23 cellular contexts compared by ENCODE assay signal in genomic region chr9:23630488-23630887, GRCh38.
DNase-seq lines count a peak whose midpoint lies in the region; ATAC-seq, FAIRE-seq and TF ChIP-seq lines count a peak whose summit lies in the region.
"Had no signal": no experiment of that assay in that cellular context is flagged by ENCODE, and none has a peak within 500 bp of the region (broad histone marks: within the 10 kb centered on the region; RNA-seq: fewer than 3 reads in every experiment).

No MANE protein-coding gene starts in this region.

- H3K4me2 ChIP-seq in mammary epithelial cell (ENCODE audit: insufficient read depth, low read depth, low read length) = no peak overlapping the region
- H3K4me2 ChIP-seq: BLaER1, GM23338 had no signal

- H3K9me3 Mint-ChIP-seq in MCF 10A (ENCODE audit: unreplicated experiment) (no peaks in the 10 kb centered on the region), glutamatergic neuron (ENCODE audit: unreplicated experiment) (peaks cover 27% of the 10 kb centered on the region)

- H3K4me1 Mint-ChIP-seq in MCF 10A (ENCODE audit: insufficient read depth, unreplicated experiment) (no peaks in the 10 kb centered on the region), glutamatergic neuron (ENCODE audit: low read depth, unreplicated experiment) (peaks cover 16% of the 10 kb centered on the region)
- H3K4me1 Mint-ChIP-seq: B cell; CD4-positive, CD25-positive, alpha-beta regulatory T cell; GM23338 had no signal

- H3K9me3 ChIP-seq in mammary epithelial cell (replicated peaks; ENCODE audit: insufficient read depth, low read length) (no peaks in the 10 kb centered on the region), RWPE2 (ENCODE audit: severe bottlenecking) (no peaks in the 10 kb centered on the region)
- H3K9me3 ChIP-seq: BLaER1, Caco-2 had no signal

- H3K27me3 ChIP-seq in mammary epithelial cell (ENCODE audit: insufficient read depth, low read length) (no peaks in the 10 kb centered on the region), RWPE2 (ENCODE audit: insufficient read depth, poor library complexity, severe bottlenecking) (no peaks in the 10 kb centered on the region), bronchial epithelial cell (ENCODE audit: control insufficient read depth, insufficient read depth, low read length) (no peaks in the 10 kb centered on the region)
- H3K27me3 ChIP-seq: BLaER1 had no signal

- H3K27ac Mint-ChIP-seq in MCF 10A (ENCODE audit: low read depth, unreplicated experiment) (no peak overlapping the region), glutamatergic neuron (ENCODE audit: unreplicated experiment) (peak overlapping the region; percentile 59)
- H3K27ac Mint-ChIP-seq: B cell; CD4-positive, CD25-positive, alpha-beta regulatory T cell; CD8-positive, alpha-beta T cell; GM23338 had no signal

- no peaks in the 10 kb centered on the region for H3K36me3 ChIP-seq in mammary epithelial cell (ENCODE audit: insufficient read depth, low read length)
- peaks cover 12% of the 10 kb centered on the region for H3K36me3 ChIP-seq in RWPE2 (ENCODE audit: low read depth)
- no peaks in the 10 kb centered on the region for H3K36me3 ChIP-seq in bronchial epithelial cell (ENCODE audit: control insufficient read depth, insufficient read depth, low read length)
- H3K36me3 ChIP-seq: BLaER1 had no signal

- intact Hi-C loops in mammary epithelial cell (cut with micrococcal nuclease) = no loop called here
- intact Hi-C loops in MCF 10A (cut with micrococcal nuclease) = no loop called here
- intact Hi-C loops in left cardiac atrium (cut with DNase I) = no loop called here

- H3K4me3 Mint-ChIP-seq in MCF 10A (ENCODE audit: unreplicated experiment) (no peak overlapping the region), glutamatergic neuron (ENCODE audit: unreplicated experiment) (no peak overlapping the region)
- H3K4me3 Mint-ChIP-seq: B cell; CD4-positive, CD25-positive, alpha-beta regulatory T cell; CD8-positive, alpha-beta T cell; GM23338; H9 had no signal

- peaks cover 6% of the 10 kb centered on the region for H3K36me3 Mint-ChIP-seq in MCF 10A (ENCODE audit: insufficient read depth, unreplicated experiment)
- H3K36me3 Mint-ChIP-seq in glutamatergic neuron (ENCODE audit: unreplicated experiment) = peaks cover 25% of the 10 kb centered on the region
- H3K36me3 Mint-ChIP-seq: CD4-positive, CD25-positive, alpha-beta regulatory T cell; CD8-positive, alpha-beta T cell had no signal

- CTCF ChIA-PET in mammary epithelial cell (lab: Charles Lee; ENCODE audit: low non-redundant PET) = no interaction called here
- CTCF ChIA-PET in MCF 10A (lab: Yijun Ruan, JAX) = no interaction called here

- 100% methylated on average over 2 of the region's 2 CpGs for WGBS in mammary epithelial cell (ENCODE audit: low coverage, missing lambda C conversion rate)

- BruUV-seq in mammary epithelial cell (replicated peaks; lab: Mats Ljungman, UMichigan) (no TSS peak), MCF 10A (replicated peaks; lab: Mats Ljungman, UMichigan) (no TSS peak)

- H3K27me3 Mint-ChIP-seq in MCF 10A (ENCODE audit: insufficient read depth, unreplicated experiment) (no peaks in the 10 kb centered on the region), glutamatergic neuron (ENCODE audit: unreplicated experiment) (peaks cover 10% of the 10 kb centered on the region)
- H3K27me3 Mint-ChIP-seq: B cell; CD4-positive, CD25-positive, alpha-beta regulatory T cell had no signal

- no peak overlapping the region for H3K4me3 ChIP-seq in mammary epithelial cell (replicated peaks in 1 of 3; ENCODE audit: insufficient read depth in 1 of 3, low read depth in 2 of 3, low read length in 3 of 3)
- no peak overlapping the region for H3K4me3 ChIP-seq in RWPE2 (ENCODE audit: severe bottlenecking)
- H3K4me3 ChIP-seq in bronchial epithelial cell (ENCODE audit: low read depth, low read length) = no peak overlapping the region
- H3K4me3 ChIP-seq: BLaER1, GM23338 had no signal

- dilution Hi-C loops in mammary epithelial cell (cut with HindIII; ENCODE audit: low sequenced_read_pairs) = no loop called here

- no peak overlapping the region for H2AFZ ChIP-seq in mammary epithelial cell (ENCODE audit: low read depth, low read length)
- H2AFZ ChIP-seq: GM23338 had no signal

- H4K20me1 ChIP-seq in mammary epithelial cell (ENCODE audit: insufficient read depth, low read length) = no peaks in the 10 kb centered on the region
- H4K20me1 ChIP-seq: BLaER1 had no signal

- DNase-seq in mammary epithelial cell = peak; percentile 8
- no peak for DNase-seq in MCF 10A (ENCODE audit: unreplicated experiment)
- DNase-seq in RWPE2 (ENCODE audit: low spot score) = no peak
- DNase-seq in bronchial epithelial cell (ENCODE audit: low read depth) = peak; percentile 23
- no peak for DNase-seq in glutamatergic neuron
- DNase-seq in left cardiac atrium = no peak
- DNase-seq: Caco-2; CD4-positive, CD25-positive, alpha-beta regulatory T cell; CD8-positive, alpha-beta T cell; DMS153; DND-41; H9 had no signal

- H3K4me1 ChIP-seq in mammary epithelial cell (ENCODE audit: insufficient read depth, low read length) (no peaks in the 10 kb centered on the region), RWPE2 (ENCODE audit: insufficient read depth, poor library complexity, severe bottlenecking) (no peaks in the 10 kb centered on the region)
- H3K4me1 ChIP-seq: Caco-2 had no signal

- H3K27ac ChIP-seq in mammary epithelial cell (ENCODE audit: insufficient read depth, low read depth, low read length) (no peak overlapping the region), RWPE2 (ENCODE audit: poor library complexity, severe bottlenecking) (no peak overlapping the region)
- H3K27ac ChIP-seq: 22Rv1, BLaER1, C4-2B had no signal

- H3K9ac ChIP-seq in mammary epithelial cell (ENCODE audit: insufficient read depth, low read length) = no peak overlapping the region
- H3K9ac ChIP-seq: BLaER1 had no signal

- POLR2A ChIA-PET in MCF 10A (lab: Yijun Ruan, JAX) = no interaction called here

- H3K79me2 ChIP-seq in mammary epithelial cell (ENCODE audit: insufficient read depth, low read length) = no peaks in the 10 kb centered on the region

- in situ Hi-C loops in mammary epithelial cell (cut with MboI; ENCODE audit: low sequenced_read_pairs in 2 of 2) = loop anchor here in 1 of 2 donors (25.0 kb wide), 1 partner anchor 93 kb away; no protein-coding TSS in a partner anchor

- ATAC-seq in RWPE2 (ENCODE audit: low read depth) (peak; percentile 29; the same call in 1 of the 3 replicates), HG02623 (IDR thresholded peaks at IDR 0.05; ENCODE audit: unreplicated experiment) (no peak), GM21447 (IDR thresholded peaks at IDR 0.05; ENCODE audit: unreplicated experiment) (no peak), left cardiac atrium (no peak)
- ATAC-seq: CD8-positive, alpha-beta T cell; GM23338; HCT116 had no signal

- TF ChIP-seq CTCF in mammary epithelial cell (conservative IDR thresholded peaks at IDR 0.05 in 1 of 2, IDR thresholded peaks at IDR 0.05 in 1 of 2; ENCODE audit: extremely low read depth in 1 of 2, insufficient read depth in 1 of 2, low read depth in 1 of 2, low read length in 2 of 2) = no peak
- no peak for TF ChIP-seq CTCF in MCF 10A (IDR thresholded peaks at IDR 0.05; ENCODE audit: unreplicated experiment)
- no peak for TF ChIP-seq CTCF in RWPE2 (IDR thresholded peaks at IDR 0.05; ENCODE audit: poor library complexity, severe bottlenecking)
- TF ChIP-seq CTCF in bronchial epithelial cell (IDR thresholded peaks at IDR 0.05; ENCODE audit: insufficient read depth, low read length, severe bottlenecking) = no peak
- TF ChIP-seq CTCF in glutamatergic neuron (IDR thresholded peaks at IDR 0.05; ENCODE audit: partially characterized antibody, unreplicated experiment) = no peak

- no peak for FAIRE-seq in bronchial epithelial cell (lab: Jason Lieb, UNC)
- FAIRE-seq: A204.1, G401.6, GM19239 had no signal

Comparison
In these comparisons a context has a peak if more than half of its experiments do, and no peak if none do; other contexts are left out.
1. DNase-seq: peak in mammary epithelial cell (single experiment) and bronchial epithelial cell (single experiment); none in MCF 10A (single experiment), RWPE2 (single experiment), glutamatergic neuron (single experiment) and left cardiac atrium (single experiment).